Comparison of ENCODE assay signal across 1 cellular context in genomic region chr2:208072250-208072892, GRCh38.
TF ChIP-seq lines count a peak whose summit lies in the region.

No MANE protein-coding gene starts in this region.

TF ChIP-seq in neural cell, 6 proteins besides CTCF, POLR2A, EP300 and RAD21 (continued from another document):
- no peak for TF ChIP-seq REST (IDR thresholded peaks at IDR 0.05; ENCODE audit: borderline replicate concordance)
- peak; percentile 93 for TF ChIP-seq SMC3 (conservative IDR thresholded peaks at IDR 0.05; ENCODE audit: poor library complexity)
